ENCODE assay signal across 1 cellular context in the genomic region with DNA sequence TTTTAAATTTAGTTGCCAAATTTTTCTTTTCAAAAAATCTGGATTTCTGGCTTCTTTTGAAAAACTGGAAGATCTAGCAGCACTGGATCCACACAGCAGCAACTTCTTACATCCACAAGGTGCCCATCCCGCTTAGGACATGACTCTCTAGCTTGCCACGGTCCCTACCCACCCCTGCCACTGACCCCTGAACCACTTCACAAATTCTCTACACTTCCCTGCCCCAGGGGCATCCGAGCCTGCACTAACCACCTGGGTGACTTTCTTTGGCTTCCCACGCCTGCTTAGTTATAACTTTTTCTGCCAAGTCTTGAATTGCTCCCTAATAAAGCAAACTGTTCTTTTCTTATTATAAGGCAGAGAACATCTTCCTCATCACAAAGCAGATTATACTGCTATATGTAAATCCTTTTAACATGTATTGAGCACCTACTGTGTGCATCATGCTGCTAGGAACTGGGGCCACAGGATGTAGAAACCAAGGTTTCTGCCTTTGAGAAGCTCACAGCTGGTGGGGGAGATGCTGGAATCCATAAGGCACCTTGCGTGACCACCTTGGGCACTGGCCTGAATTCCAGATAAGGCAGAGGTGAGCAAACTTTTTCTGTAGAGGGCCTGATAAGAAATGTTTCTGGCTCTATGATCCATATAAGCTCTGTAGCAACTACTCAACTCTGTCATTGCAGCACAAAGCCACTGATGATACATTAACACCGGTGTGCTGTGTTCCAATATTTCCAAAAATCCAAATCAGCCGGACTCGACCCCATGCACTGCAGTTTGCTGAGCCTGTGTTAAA.
TF ChIP-seq lines count a peak whose summit lies in the region.

No MANE protein-coding gene starts in this region.

TF ChIP-seq in GM12878, 131 proteins besides CTCF, POLR2A, EP300 and RAD21:
- TF ChIP-seq SMC3 (IDR thresholded peaks at IDR 0.05; ENCODE audit: borderline replicate concordance, low read length) (no peak), MXI1 (IDR thresholded peaks at IDR 0.05; ENCODE audit: low read depth, low read length) (no peak), SREBF2 (IDR thresholded peaks at IDR 0.05; ENCODE audit: low read length) (no peak), CUX1 (IDR thresholded peaks at IDR 0.05; ENCODE audit: insufficient replicate concordance, low read depth, low read length) (no peak), EZH2 (IDR thresholded peaks at IDR 0.05; ENCODE audit: borderline replicate concordance, control insufficient read depth, low read depth, low read length) (no peak), IKZF1 (conservative IDR thresholded peaks at IDR 0.05) (no peak), ZBTB11 (CRISPR knock-in tag; IDR thresholded peaks at IDR 0.05) (no peak), KLF5 (IDR thresholded peaks at IDR 0.05; ENCODE audit: partially characterized antibody) (no peak), RELA (IDR thresholded peaks at IDR 0.05; ENCODE audit: borderline replicate concordance, partially characterized antibody) (no peak), BRCA1 (IDR thresholded peaks at IDR 0.05; ENCODE audit: low read depth, low read length) (no peak), PML (IDR thresholded peaks at IDR 0.05; ENCODE audit: low read length) (no peak), HSF1 (IDR thresholded peaks at IDR 0.05; ENCODE audit: low read depth, low read length) (no peak), CHD2 (IDR thresholded peaks at IDR 0.05; ENCODE audit: borderline replicate concordance, low read depth, low read length) (no peak), EED (IDR thresholded peaks at IDR 0.05; ENCODE audit: low read depth) (no peak)
- TF ChIP-seq, protein P1, sequence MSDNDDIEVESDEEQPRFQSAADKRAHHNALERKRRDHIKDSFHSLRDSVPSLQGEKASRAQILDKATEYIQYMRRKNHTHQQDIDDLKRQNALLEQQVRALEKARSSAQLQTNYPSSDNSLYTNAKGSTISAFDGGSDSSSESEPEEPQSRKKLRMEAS (IDR thresholded peaks at IDR 0.05; ENCODE audit: low read depth, low read length), result no peak
